In genomic region chr1:59755084-59755685, GRCh38 we compare ENCODE assay signal across 24 cellular contexts.
"Had no signal": no experiment of that assay in that cellular context is flagged by ENCODE, and none has a peak within 500 bp of the region (broad histone marks: within the 10 kb centered on the region; RNA-seq: fewer than 3 reads in every experiment).

No MANE protein-coding gene starts in this region.

- DNase-seq: cerebellar nuclear complex; effector memory CD8-positive, alpha-beta T cell; esophagus squamous epithelium; foreskin fibroblast; hippocampal formation; left colon; left ventricle myocardium superior; mesendoderm; naive thymus-derived CD4-positive, alpha-beta T cell; sigmoid colon; stimulated activated CD4-positive, alpha-beta T cell treated with anti-CD3 and anti-CD28 coated beads, Interleukin-2, amount 100 ng/mL, for 24 hours; stimulated activated CD4-positive, alpha-beta T cell treated with anti-CD3 and anti-CD28 coated beads, Interleukin-4, amount 100 ng/mL, for 4 hours; stimulated activated naive B cell treated with anti-CD40 and anti-IgM and Interleukin-4, amounts not matched to agents 10 μg/mL and 1 μg/mL and 100 μg/mL, for 72 hours; stimulated activated naive CD8-positive, alpha-beta T cell treated with anti-CD3 and anti-CD28 coated beads, Interleukin-15, amount 100 ng/mL, for 72 hours; testis; upper lobe of right lung had no signal

- H3K4me3 Mint-ChIP-seq: dendritic cell treated with granulocyte-macrophage colony-stimulating factor and Interleukin-4, amounts not matched to agents 40 ng/mL and 50 ng/mL, for 4 days; effector memory CD8-positive, alpha-beta T cell; naive thymus-derived CD4-positive, alpha-beta T cell; stimulated activated naive B cell treated with anti-CD40 and anti-IgM and Interleukin-4, amounts not matched to agents 10 μg/mL and 1 μg/mL and 100 μg/mL, for 72 hours; stimulated activated naive CD8-positive, alpha-beta T cell treated with anti-CD3 and anti-CD28 coated beads, Interleukin-15, amount 100 ng/mL, for 72 hours had no signal

- H3K79me2 ChIP-seq: parathyroid adenoma had no signal

- H3K36me3 Mint-ChIP-seq: naive thymus-derived CD4-positive, alpha-beta T cell; stimulated activated naive B cell treated with anti-CD40 and anti-IgM and Interleukin-4, amounts not matched to agents 10 μg/mL and 1 μg/mL and 100 μg/mL, for 72 hours had no signal

- ATAC-seq: effector memory CD8-positive, alpha-beta T cell; gastroesophageal sphincter; left colon; left ventricle myocardium superior; naive thymus-derived CD4-positive, alpha-beta T cell; stimulated activated naive B cell treated with anti-CD40 and anti-IgM and Interleukin-4, amounts not matched to agents 10 μg/mL and 1 μg/mL and 100 μg/mL, for 72 hours; stimulated activated naive CD8-positive, alpha-beta T cell treated with anti-CD3 and anti-CD28 coated beads, Interleukin-15, amount 100 ng/mL, for 72 hours; upper lobe of right lung had no signal

- H3K27me3 ChIP-seq: esophagus squamous epithelium, gastroesophageal sphincter, sigmoid colon, testis, tibial nerve, upper lobe of right lung had no signal

- H3K27ac Mint-ChIP-seq: effector memory CD8-positive, alpha-beta T cell; naive thymus-derived CD4-positive, alpha-beta T cell; stimulated activated naive B cell treated with anti-CD40 and anti-IgM and Interleukin-4, amounts not matched to agents 10 μg/mL and 1 μg/mL and 100 μg/mL, for 72 hours; stimulated activated naive CD8-positive, alpha-beta T cell treated with anti-CD3 and anti-CD28 coated beads, Interleukin-15, amount 100 ng/mL, for 72 hours had no signal

- H3K9me3 ChIP-seq: esophagus squamous epithelium, gastroesophageal sphincter, prostate gland, sigmoid colon, testis, tibial nerve, upper lobe of right lung had no signal

- H3K4me3 ChIP-seq: esophagus squamous epithelium, gastroesophageal sphincter, lung, prostate gland, sigmoid colon, skin epidermis, testis, tibial nerve, upper lobe of right lung had no signal

- H3K27ac ChIP-seq: epithelial cell of prostate, esophagus squamous epithelium, gastroesophageal sphincter, parathyroid adenoma, prostate gland, skin epidermis, testis, upper lobe of right lung had no signal

- H3K27me3 Mint-ChIP-seq: dendritic cell treated with granulocyte-macrophage colony-stimulating factor and Interleukin-4, amounts not matched to agents 40 ng/mL and 50 ng/mL, for 4 days; effector memory CD8-positive, alpha-beta T cell; naive thymus-derived CD4-positive, alpha-beta T cell; stimulated activated naive B cell treated with anti-CD40 and anti-IgM and Interleukin-4, amounts not matched to agents 10 μg/mL and 1 μg/mL and 100 μg/mL, for 72 hours; stimulated activated naive CD8-positive, alpha-beta T cell treated with anti-CD3 and anti-CD28 coated beads, Interleukin-15, amount 100 ng/mL, for 72 hours had no signal

- H3K4me1 ChIP-seq: prostate gland had no signal

- H3K9me3 Mint-ChIP-seq: dendritic cell treated with granulocyte-macrophage colony-stimulating factor and Interleukin-4, amounts not matched to agents 40 ng/mL and 50 ng/mL, for 4 days; effector memory CD8-positive, alpha-beta T cell; naive thymus-derived CD4-positive, alpha-beta T cell; stimulated activated naive B cell treated with anti-CD40 and anti-IgM and Interleukin-4, amounts not matched to agents 10 μg/mL and 1 μg/mL and 100 μg/mL, for 72 hours; stimulated activated naive CD8-positive, alpha-beta T cell treated with anti-CD3 and anti-CD28 coated beads, Interleukin-15, amount 100 ng/mL, for 72 hours had no signal

- H2AFZ ChIP-seq: parathyroid adenoma had no signal

- H3K36me3 ChIP-seq: esophagus squamous epithelium, gastroesophageal sphincter, prostate gland, sigmoid colon, tibial nerve, upper lobe of right lung had no signal
